ENCODE assay signal across 1 cellular context in the genomic region with DNA sequence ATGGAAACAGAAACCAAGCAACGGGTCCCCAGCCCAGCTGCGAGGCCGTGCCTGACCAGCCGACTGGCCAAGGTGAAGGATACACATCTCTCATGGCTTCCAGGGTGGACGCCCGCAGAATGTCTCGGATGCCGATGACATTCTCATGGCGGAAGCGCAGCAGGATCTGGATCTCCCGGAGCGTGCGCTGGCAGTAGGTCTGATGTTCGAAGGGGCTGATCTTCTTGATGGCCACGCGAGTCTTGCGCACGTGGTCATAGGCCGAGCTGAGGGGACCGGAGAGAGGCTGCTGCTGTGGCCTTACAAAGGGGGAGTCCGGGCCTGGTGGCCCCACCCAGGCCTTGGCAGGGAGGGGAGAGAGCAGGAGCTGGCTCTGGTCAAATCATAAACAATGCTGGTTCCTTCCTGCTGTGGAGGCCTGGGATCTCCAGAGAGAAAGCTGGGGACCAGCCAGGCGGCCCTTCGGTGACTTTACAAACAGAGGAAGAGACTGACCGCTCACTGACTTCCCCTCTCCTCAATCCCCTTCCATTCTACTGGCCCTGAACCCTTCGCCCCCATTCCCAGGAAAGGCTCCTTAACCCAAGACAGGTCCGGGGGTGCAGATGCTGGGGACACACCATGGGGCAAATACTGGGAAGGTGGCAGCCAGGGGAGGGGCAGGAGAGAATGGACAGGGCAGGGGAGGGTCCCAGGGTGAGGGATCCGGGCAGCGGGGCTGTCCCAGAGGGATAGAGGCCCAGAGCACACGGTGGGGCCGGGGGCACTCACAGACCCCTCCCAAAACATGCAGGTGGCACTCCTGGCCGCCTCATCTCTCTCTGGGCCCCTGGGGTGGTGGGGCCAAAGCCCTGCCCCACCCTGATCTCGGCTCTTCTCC.
TF ChIP-seq lines count a peak whose summit lies in the region.

No MANE protein-coding gene starts in this region.

TF ChIP-seq in HepG2, 621 proteins besides CTCF, POLR2A, EP300 and RAD21 (continued from another document and continues in another):
- TF ChIP-seq, protein P1, sequence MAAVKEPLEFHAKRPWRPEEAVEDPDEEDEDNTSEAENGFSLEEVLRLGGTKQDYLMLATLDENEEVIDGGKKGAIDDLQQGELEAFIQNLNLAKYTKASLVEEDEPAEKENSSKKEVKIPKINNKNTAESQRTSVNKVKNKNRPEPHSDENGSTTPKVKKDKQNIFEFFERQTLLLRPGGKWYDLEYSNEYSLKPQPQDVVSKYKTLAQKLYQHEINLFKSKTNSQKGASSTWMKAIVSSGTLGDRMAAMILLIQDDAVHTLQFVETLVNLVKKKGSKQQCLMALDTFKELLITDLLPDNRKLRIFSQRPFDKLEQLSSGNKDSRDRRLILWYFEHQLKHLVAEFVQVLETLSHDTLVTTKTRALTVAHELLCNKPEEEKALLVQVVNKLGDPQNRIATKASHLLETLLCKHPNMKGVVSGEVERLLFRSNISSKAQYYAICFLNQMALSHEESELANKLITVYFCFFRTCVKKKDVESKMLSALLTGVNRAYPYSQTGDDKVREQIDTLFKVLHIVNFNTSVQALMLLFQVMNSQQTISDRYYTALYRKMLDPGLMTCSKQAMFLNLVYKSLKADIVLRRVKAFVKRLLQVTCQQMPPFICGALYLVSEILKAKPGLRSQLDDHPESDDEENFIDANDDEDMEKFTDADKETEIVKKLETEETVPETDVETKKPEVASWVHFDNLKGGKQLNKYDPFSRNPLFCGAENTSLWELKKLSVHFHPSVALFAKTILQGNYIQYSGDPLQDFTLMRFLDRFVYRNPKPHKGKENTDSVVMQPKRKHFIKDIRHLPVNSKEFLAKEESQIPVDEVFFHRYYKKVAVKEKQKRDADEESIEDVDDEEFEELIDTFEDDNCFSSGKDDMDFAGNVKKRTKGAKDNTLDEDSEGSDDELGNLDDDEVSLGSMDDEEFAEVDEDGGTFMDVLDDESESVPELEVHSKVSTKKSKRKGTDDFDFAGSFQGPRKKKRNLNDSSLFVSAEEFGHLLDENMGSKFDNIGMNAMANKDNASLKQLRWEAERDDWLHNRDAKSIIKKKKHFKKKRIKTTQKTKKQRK (IDR thresholded peaks at IDR 0.05; ENCODE audit: low read length): no peak
- no peak; the same call in 1 of the 2 replicates for TF ChIP-seq GABPB1 (CRISPR knock-in tag; IDR thresholded peaks at IDR 0.05)
- TF ChIP-seq, protein P2, sequence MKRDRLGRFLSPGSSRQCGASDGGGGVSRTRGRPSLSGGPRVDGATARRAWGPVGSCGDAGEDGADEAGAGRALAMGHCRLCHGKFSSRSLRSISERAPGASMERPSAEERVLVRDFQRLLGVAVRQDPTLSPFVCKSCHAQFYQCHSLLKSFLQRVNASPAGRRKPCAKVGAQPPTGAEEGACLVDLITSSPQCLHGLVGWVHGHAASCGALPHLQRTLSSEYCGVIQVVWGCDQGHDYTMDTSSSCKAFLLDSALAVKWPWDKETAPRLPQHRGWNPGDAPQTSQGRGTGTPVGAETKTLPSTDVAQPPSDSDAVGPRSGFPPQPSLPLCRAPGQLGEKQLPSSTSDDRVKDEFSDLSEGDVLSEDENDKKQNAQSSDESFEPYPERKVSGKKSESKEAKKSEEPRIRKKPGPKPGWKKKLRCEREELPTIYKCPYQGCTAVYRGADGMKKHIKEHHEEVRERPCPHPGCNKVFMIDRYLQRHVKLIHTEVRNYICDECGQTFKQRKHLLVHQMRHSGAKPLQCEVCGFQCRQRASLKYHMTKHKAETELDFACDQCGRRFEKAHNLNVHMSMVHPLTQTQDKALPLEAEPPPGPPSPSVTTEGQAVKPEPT (CRISPR knock-in tag; IDR thresholded peaks at IDR 0.05; ENCODE audit: low read depth): no peak
- TF ChIP-seq ZFY (CRISPR knock-in tag; IDR thresholded peaks at IDR 0.05): no peak; the same call in 1 of the 2 replicates
- TF ChIP-seq ZNF841 (CRISPR knock-in tag; IDR thresholded peaks at IDR 0.05; ENCODE audit: borderline replicate concordance): no peak
- TF ChIP-seq DMAP1 (CRISPR knock-in tag; IDR thresholded peaks at IDR 0.05): 0 out of 2 replicates have a peak, but pooled peaks have one; percentile 10
- TF ChIP-seq MED13 (CRISPR knock-in tag; IDR thresholded peaks at IDR 0.05): no peak
- TF ChIP-seq KLF15 (CRISPR knock-in tag; IDR thresholded peaks at IDR 0.05; ENCODE audit: borderline replicate concordance): no peak
- no peak for TF ChIP-seq ZNF891 (CRISPR knock-in tag; IDR thresholded peaks at IDR 0.05)
- TF ChIP-seq, protein P3, sequence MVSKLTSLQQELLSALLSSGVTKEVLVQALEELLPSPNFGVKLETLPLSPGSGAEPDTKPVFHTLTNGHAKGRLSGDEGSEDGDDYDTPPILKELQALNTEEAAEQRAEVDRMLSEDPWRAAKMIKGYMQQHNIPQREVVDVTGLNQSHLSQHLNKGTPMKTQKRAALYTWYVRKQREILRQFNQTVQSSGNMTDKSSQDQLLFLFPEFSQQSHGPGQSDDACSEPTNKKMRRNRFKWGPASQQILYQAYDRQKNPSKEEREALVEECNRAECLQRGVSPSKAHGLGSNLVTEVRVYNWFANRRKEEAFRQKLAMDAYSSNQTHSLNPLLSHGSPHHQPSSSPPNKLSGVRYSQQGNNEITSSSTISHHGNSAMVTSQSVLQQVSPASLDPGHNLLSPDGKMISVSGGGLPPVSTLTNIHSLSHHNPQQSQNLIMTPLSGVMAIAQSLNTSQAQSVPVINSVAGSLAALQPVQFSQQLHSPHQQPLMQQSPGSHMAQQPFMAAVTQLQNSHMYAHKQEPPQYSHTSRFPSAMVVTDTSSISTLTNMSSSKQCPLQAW (CRISPR knock-in tag; IDR thresholded peaks at IDR 0.05): 0 out of 2 replicates have a peak, but pooled peaks have one; percentile 33
- TF ChIP-seq, protein P4, sequence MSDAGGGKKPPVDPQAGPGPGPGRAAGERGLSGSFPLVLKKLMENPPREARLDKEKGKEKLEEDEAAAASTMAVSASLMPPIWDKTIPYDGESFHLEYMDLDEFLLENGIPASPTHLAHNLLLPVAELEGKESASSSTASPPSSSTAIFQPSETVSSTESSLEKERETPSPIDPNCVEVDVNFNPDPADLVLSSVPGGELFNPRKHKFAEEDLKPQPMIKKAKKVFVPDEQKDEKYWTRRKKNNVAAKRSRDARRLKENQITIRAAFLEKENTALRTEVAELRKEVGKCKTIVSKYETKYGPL (CRISPR knock-in tag; IDR thresholded peaks at IDR 0.05): no peak
- TF ChIP-seq MLLT10 (CRISPR knock-in tag; IDR thresholded peaks at IDR 0.05): no peak
- no peak for TF ChIP-seq ONECUT2 (CRISPR knock-in tag; IDR thresholded peaks at IDR 0.05)
- peak; percentile 1; the same call in 1 of the 2 replicates for TF ChIP-seq MZF1 (CRISPR knock-in tag; IDR thresholded peaks at IDR 0.05; ENCODE audit: borderline replicate concordance)
- no peak for TF ChIP-seq ZNF121 (CRISPR knock-in tag; IDR thresholded peaks at IDR 0.05)
- no peak for TF ChIP-seq SSRP1 (CRISPR knock-in tag; IDR thresholded peaks at IDR 0.05)
- TF ChIP-seq RARG (CRISPR knock-in tag; IDR thresholded peaks at IDR 0.05; ENCODE audit: low read depth): no peak
- no peak for TF ChIP-seq PHB2 (IDR thresholded peaks at IDR 0.05; ENCODE audit: partially characterized antibody)
- TF ChIP-seq, protein P5, sequence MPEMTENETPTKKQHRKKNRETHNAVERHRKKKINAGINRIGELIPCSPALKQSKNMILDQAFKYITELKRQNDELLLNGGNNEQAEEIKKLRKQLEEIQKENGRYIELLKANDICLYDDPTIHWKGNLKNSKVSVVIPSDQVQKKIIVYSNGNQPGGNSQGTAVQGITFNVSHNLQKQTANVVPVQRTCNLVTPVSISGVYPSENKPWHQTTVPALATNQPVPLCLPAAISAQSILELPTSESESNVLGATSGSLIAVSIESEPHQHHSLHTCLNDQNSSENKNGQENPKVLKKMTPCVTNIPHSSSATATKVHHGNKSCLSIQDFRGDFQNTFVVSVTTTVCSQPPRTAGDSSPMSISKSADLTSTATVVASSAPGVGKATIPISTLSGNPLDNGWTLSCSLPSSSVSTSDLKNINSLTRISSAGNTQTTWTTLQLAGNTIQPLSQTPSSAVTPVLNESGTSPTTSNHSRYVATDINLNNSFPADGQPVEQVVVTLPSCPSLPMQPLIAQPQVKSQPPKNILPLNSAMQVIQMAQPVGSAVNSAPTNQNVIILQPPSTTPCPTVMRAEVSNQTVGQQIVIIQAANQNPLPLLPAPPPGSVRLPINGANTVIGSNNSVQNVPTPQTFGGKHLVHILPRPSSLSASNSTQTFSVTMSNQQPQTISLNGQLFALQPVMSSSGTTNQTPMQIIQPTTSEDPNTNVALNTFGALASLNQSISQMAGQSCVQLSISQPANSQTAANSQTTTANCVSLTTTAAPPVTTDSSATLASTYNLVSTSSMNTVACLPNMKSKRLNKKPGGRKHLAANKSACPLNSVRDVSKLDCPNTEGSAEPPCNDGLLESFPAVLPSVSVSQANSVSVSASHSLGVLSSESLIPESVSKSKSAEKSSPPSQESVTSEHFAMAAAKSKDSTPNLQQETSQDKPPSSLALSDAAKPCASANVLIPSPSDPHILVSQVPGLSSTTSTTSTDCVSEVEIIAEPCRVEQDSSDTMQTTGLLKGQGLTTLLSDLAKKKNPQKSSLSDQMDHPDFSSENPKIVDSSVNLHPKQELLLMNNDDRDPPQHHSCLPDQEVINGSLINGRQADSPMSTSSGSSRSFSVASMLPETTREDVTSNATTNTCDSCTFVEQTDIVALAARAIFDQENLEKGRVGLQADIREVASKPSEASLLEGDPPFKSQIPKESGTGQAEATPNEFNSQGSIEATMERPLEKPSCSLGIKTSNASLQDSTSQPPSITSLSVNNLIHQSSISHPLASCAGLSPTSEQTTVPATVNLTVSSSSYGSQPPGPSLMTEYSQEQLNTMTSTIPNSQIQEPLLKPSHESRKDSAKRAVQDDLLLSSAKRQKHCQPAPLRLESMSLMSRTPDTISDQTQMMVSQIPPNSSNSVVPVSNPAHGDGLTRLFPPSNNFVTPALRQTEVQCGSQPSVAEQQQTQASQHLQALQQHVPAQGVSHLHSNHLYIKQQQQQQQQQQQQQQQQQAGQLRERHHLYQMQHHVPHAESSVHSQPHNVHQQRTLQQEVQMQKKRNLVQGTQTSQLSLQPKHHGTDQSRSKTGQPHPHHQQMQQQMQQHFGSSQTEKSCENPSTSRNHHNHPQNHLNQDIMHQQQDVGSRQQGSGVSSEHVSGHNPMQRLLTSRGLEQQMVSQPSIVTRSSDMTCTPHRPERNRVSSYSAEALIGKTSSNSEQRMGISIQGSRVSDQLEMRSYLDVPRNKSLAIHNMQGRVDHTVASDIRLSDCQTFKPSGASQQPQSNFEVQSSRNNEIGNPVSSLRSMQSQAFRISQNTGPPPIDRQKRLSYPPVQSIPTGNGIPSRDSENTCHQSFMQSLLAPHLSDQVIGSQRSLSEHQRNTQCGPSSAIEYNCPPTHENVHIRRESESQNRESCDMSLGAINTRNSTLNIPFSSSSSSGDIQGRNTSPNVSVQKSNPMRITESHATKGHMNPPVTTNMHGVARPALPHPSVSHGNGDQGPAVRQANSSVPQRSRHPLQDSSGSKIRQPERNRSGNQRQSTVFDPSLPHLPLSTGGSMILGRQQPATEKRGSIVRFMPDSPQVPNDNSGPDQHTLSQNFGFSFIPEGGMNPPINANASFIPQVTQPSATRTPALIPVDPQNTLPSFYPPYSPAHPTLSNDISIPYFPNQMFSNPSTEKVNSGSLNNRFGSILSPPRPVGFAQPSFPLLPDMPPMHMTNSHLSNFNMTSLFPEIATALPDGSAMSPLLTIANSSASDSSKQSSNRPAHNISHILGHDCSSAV (CRISPR knock-in tag; IDR thresholded peaks at IDR 0.05; ENCODE audit: borderline replicate concordance): no peak
- no peak for TF ChIP-seq ZNF619 (CRISPR knock-in tag; IDR thresholded peaks at IDR 0.05)
- TF ChIP-seq, protein P6, sequence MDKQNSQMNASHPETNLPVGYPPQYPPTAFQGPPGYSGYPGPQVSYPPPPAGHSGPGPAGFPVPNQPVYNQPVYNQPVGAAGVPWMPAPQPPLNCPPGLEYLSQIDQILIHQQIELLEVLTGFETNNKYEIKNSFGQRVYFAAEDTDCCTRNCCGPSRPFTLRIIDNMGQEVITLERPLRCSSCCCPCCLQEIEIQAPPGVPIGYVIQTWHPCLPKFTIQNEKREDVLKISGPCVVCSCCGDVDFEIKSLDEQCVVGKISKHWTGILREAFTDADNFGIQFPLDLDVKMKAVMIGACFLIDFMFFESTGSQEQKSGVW (CRISPR knock-in tag; IDR thresholded peaks at IDR 0.05; ENCODE audit: borderline replicate concordance): no peak
- TF ChIP-seq ZNF3 (CRISPR knock-in tag; IDR thresholded peaks at IDR 0.05): no peak
- peak; percentile 32; the same call in 1 of the 2 replicates for TF ChIP-seq MYC (CRISPR knock-in tag; IDR thresholded peaks at IDR 0.05; ENCODE audit: borderline replicate concordance)
- no peak for TF ChIP-seq ZNF446 (CRISPR knock-in tag; IDR thresholded peaks at IDR 0.05)
- no peak for TF ChIP-seq ZNF737 (CRISPR knock-in tag; IDR thresholded peaks at IDR 0.05; ENCODE audit: borderline replicate concordance)
- no peak for TF ChIP-seq CBX2 (IDR thresholded peaks at IDR 0.05; ENCODE audit: low read depth, low read length)
- TF ChIP-seq CBX2 (CRISPR knock-in tag; IDR thresholded peaks at IDR 0.05; ENCODE audit: low read depth): no peak
- TF ChIP-seq NKX3-1 (CRISPR knock-in tag; IDR thresholded peaks at IDR 0.05): no peak
- TF ChIP-seq GABPA (IDR thresholded peaks at IDR 0.05; ENCODE audit: low read depth, low read length): no peak
- no peak for TF ChIP-seq GABPA (CRISPR knock-in tag; IDR thresholded peaks at IDR 0.05; ENCODE audit: low read depth)
- no peak for TF ChIP-seq XBP1 (CRISPR knock-in tag; IDR thresholded peaks at IDR 0.05)
- TF ChIP-seq, protein P7, sequence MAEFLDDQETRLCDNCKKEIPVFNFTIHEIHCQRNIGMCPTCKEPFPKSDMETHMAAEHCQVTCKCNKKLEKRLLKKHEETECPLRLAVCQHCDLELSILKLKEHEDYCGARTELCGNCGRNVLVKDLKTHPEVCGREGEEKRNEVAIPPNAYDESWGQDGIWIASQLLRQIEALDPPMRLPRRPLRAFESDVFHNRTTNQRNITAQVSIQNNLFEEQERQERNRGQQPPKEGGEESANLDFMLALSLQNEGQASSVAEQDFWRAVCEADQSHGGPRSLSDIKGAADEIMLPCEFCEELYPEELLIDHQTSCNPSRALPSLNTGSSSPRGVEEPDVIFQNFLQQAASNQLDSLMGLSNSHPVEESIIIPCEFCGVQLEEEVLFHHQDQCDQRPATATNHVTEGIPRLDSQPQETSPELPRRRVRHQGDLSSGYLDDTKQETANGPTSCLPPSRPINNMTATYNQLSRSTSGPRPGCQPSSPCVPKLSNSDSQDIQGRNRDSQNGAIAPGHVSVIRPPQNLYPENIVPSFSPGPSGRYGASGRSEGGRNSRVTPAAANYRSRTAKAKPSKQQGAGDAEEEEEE (CRISPR knock-in tag; IDR thresholded peaks at IDR 0.05; ENCODE audit: borderline replicate concordance): no peak
- no peak for TF ChIP-seq MAF1 (CRISPR knock-in tag; IDR thresholded peaks at IDR 0.05; ENCODE audit: borderline replicate concordance)
- TF ChIP-seq, protein P8, sequence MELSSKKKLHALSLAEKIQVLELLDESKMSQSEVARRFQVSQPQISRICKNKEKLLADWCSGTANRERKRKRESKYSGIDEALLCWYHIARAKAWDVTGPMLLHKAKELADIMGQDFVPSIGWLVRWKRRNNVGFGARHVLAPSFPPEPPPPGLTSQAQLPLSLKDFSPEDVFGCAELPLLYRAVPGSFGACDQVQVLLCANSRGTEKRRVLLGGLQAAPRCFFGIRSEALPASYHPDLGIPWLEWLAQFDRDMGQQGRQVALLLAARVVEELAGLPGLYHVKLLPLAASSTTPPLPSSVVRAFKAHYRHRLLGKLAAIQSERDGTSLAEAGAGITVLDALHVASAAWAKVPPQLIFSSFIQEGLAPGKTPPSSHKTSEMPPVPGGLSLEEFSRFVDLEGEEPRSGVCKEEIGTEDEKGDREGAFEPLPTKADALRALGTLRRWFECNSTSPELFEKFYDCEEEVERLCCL (CRISPR knock-in tag; IDR thresholded peaks at IDR 0.05; ENCODE audit: borderline replicate concordance): 0 out of 2 replicates have a peak, but pooled peaks have one; percentile 15
- no peak for TF ChIP-seq ZNF550 (CRISPR knock-in tag; IDR thresholded peaks at IDR 0.05; ENCODE audit: borderline replicate concordance)
- TF ChIP-seq GTF3A (CRISPR knock-in tag; conservative IDR thresholded peaks at IDR 0.05): no peak
- no peak for TF ChIP-seq NFKBIZ (CRISPR knock-in tag; IDR thresholded peaks at IDR 0.05)
- TF ChIP-seq ZC3H4 (CRISPR knock-in tag; IDR thresholded peaks at IDR 0.05; ENCODE audit: borderline replicate concordance): no peak
- TF ChIP-seq RNF2 (conservative IDR thresholded peaks at IDR 0.05; ENCODE audit: low read depth): no peak
